Comparison of ENCODE assay signal across 9 cellular contexts in genomic region chr14:55133416-55133815, GRCh38. TPM values are rescaled to one million over a fixed set of nuclear protein-coding genes. Genes with fewer than 3 reads are reported as not detected.
DNase-seq lines count a peak whose midpoint lies in the region; ATAC-seq, FAIRE-seq and TF ChIP-seq lines count a peak whose summit lies in the region.
"Had no signal": no experiment of that assay in that cellular context is flagged by ENCODE, and none has a peak within 500 bp of the region (broad histone marks: within the 10 kb centered on the region; RNA-seq: fewer than 3 reads in every experiment).

No MANE protein-coding gene starts in this region.

- TF ChIP-seq POLR2A in GM12891 (IDR thresholded peaks at IDR 0.05; ENCODE audit: low read depth, low read length): no peak

- H3K4me1 Mint-ChIP-seq in brain: peaks cover 29% of the 10 kb centered on the region

- peak overlapping the region in 2 of 5 experiments; percentile 29 to 74 for H3K27ac Mint-ChIP-seq in brain
- H3K27ac Mint-ChIP-seq: activated B cell treated with CpG ODN at 0.5 μM for 24 hours had no signal

- H3K4me3 Mint-ChIP-seq in brain: peak overlapping the region in 2 of 5 experiments; percentile 19 to 24
- H3K4me3 Mint-ChIP-seq: activated B cell treated with CpG ODN at 0.5 μM for 24 hours had no signal

- peak; percentile 97 for FAIRE-seq in HTR-8/SVneo (lab: Jason Lieb, UNC)
- FAIRE-seq in GM12891 (lab: Jason Lieb, UNC): no peak

- TF ChIP-seq CTCF in brain (conservative IDR thresholded peaks at IDR 0.05): peak; percentile 25 to 51

- ATAC-seq in HG03159 (IDR thresholded peaks at IDR 0.05; ENCODE audit: unreplicated experiment): no peak

- H3K27me3 Mint-ChIP-seq in brain: peaks cover 28% of the 10 kb centered on the region

- DNase-seq in AG20443 (ENCODE audit: low spot score): peak; percentile 61
- DNase-seq in HTR-8/SVneo (ENCODE audit: insufficient read length, low spot score): peak; percentile 65
- peak; percentile 16 for DNase-seq in midbrain (lab: John Stamatoyannopoulos, UW)
- no peak for DNase-seq in NAMALWA (ENCODE audit: low spot score)
- no peak for DNase-seq in putamen (ENCODE audit: low spot score)
- DNase-seq in GM12891 (ENCODE audit: insufficient read length, low spot score): no peak
- DNase-seq: activated B cell treated with CpG ODN at 0.5 μM for 24 hours had no signal

- H3K36me3 Mint-ChIP-seq in brain: no peaks in the 10 kb centered on the region

- H3K9me3 Mint-ChIP-seq in brain: peaks cover 0 to 3% (median 0%) of the 10 kb centered on the region in 5 experiments
- H3K9me3 Mint-ChIP-seq: activated B cell treated with CpG ODN at 0.5 μM for 24 hours had no signal

TF ChIP-seq in GM12891, 5 proteins besides CTCF, POLR2A, EP300 and RAD21:
- TF ChIP-seq SPI1 (IDR thresholded peaks at IDR 0.05; ENCODE audit: low read depth, low read length) (no peak), PAX5 (IDR thresholded peaks at IDR 0.05; ENCODE audit: insufficient read depth, low read length, severe bottlenecking) (no peak), TAF1 (IDR thresholded peaks at IDR 0.05; ENCODE audit: low read depth, low read length) (no peak), POU2F2 (IDR thresholded peaks at IDR 0.05; ENCODE audit: low read depth, low read length) (no peak), POLR2AphosphoS5 (IDR thresholded peaks at IDR 0.05; ENCODE audit: low read depth, low read length) (no peak)

RNA-seq across cellular contexts. Expression of gene LGALS3, which starts 4.4 kb away (rescaled TPM):
- 30.6 TPM for polyA plus RNA-seq in brain (ENCODE audit: insufficient read depth, low read depth, low replicate concordance)
- 20.1 TPM for polyA plus RNA-seq in GM12891 (2012; ENCODE audit: low read depth, missing spikeins)

RNA-seq across cellular contexts. Expression of gene DLGAP5, which starts 58.0 kb away (rescaled TPM):
- 19.4 TPM for polyA plus RNA-seq in brain (ENCODE audit: insufficient read depth, low read depth, low replicate concordance)
- 26.9 TPM for polyA plus RNA-seq in GM12891 (2012; ENCODE audit: low read depth, missing spikeins)

Comparison
In these comparisons a context has a peak if more than half of its experiments do, and no peak if none do; other contexts are left out.
1. DNase-seq: peak in AG20443 (single experiment), HTR-8/SVneo (single experiment) and midbrain (single experiment); none in NAMALWA (single experiment), putamen (single experiment) and GM12891 (single experiment).